Comparison of ENCODE assay signal across 8 cellular contexts in genomic region chr2:20015482-20016083, GRCh38. TPM values are rescaled to one million over a fixed set of nuclear protein-coding genes. Genes with fewer than 3 reads are reported as not detected.
DNase-seq lines count a peak whose midpoint lies in the region; ATAC-seq and TF ChIP-seq lines count a peak whose summit lies in the region.

No MANE protein-coding gene starts in this region.

- peaks cover 20% of the 10 kb centered on the region for H3K27me3 ChIP-seq in CD4-positive, alpha-beta T cell (ENCODE audit: control insufficient read depth, insufficient read depth, low read length)
- H3K27me3 ChIP-seq in H7 (ENCODE audit: control insufficient read depth, insufficient read depth, low read length) (peaks cover 19% of the 10 kb centered on the region), mammary epithelial cell (ENCODE audit: insufficient read depth, low read length) (no peaks in the 10 kb centered on the region), upper lobe of right lung (peaks cover 10% of the 10 kb centered on the region)

- no peak overlapping the region for H3K27ac Mint-ChIP-seq in CD4-positive, alpha-beta T cell

- no peak overlapping the region for H3K9ac ChIP-seq in mammary epithelial cell (ENCODE audit: insufficient read depth, low read length)

- intact Hi-C loops in CD4-positive, alpha-beta T cell (cut with DNase I, micrococcal nuclease), result loop anchor here (1.0 kb wide), 1 partner anchor 83 kb away; no protein-coding TSS in a partner anchor
- intact Hi-C loops in mammary epithelial cell (cut with micrococcal nuclease) (loop anchor here (1.0 to 2.0 kb wide), 4 partner anchors 35 to 83 kb away; partner anchors contain the start of gene LAPTM4A), left colon (cut with DNase I, micrococcal nuclease) (loop anchor here (5.0 to 10.0 kb wide), 2 partner anchors 79 to 82 kb away; no protein-coding TSS in a partner anchor), upper lobe of right lung (cut with DNase I) (loop anchor here (10.0 kb wide), 1 partner anchor 79 kb away; no protein-coding TSS in a partner anchor)

- H3K79me2 ChIP-seq in mammary epithelial cell (ENCODE audit: insufficient read depth, low read length), result no peaks in the 10 kb centered on the region

- TF ChIP-seq CTCF in CD4-positive, alpha-beta T cell (IDR thresholded peaks at IDR 0.05), result peak; percentile 72
- TF ChIP-seq CTCF in mammary epithelial cell (conservative IDR thresholded peaks at IDR 0.05 in 1 of 2, IDR thresholded peaks at IDR 0.05 in 1 of 2; ENCODE audit: extremely low read depth in 1 of 2, insufficient read depth in 1 of 2, low read depth in 1 of 2, low read length in 2 of 2), result peak; percentile 37 to 57
- peak; percentile 67 for TF ChIP-seq CTCF in upper lobe of right lung (IDR thresholded peaks at IDR 0.05)

- BruUV-seq in mammary epithelial cell (replicated peaks; lab: Mats Ljungman, UMichigan), result no TSS peak

- in situ Hi-C loops in mammary epithelial cell (cut with MboI; ENCODE audit: low sequenced_read_pairs in 2 of 2), result loop anchor here in 1 of 2 donors (10.0 kb wide), 1 partner anchor 79 kb away; no protein-coding TSS in a partner anchor

- no peaks in the 10 kb centered on the region for H4K20me1 ChIP-seq in mammary epithelial cell (ENCODE audit: insufficient read depth, low read length)

- H3K36me3 Mint-ChIP-seq in CD4-positive, alpha-beta T cell (ENCODE audit: low read depth), result peaks cover 6% of the 10 kb centered on the region

- H3K4me3 ChIP-seq in H7 (ENCODE audit: insufficient read depth, low read depth, low read length), result no peak overlapping the region
- no peak overlapping the region for H3K4me3 ChIP-seq in mammary epithelial cell (replicated peaks in 1 of 3; ENCODE audit: insufficient read depth in 1 of 3, low read depth in 2 of 3, low read length in 3 of 3)
- no peak overlapping the region for H3K4me3 ChIP-seq in upper lobe of right lung

- H3K27me3 Mint-ChIP-seq in CD4-positive, alpha-beta T cell, result peaks cover 34% of the 10 kb centered on the region

- ATAC-seq in CD4-positive, alpha-beta T cell (ENCODE audit: poor library complexity), result peak; percentile 44
- ATAC-seq in left colon (peak; percentile 64), upper lobe of right lung (peak; percentile 56), GM21526 (IDR thresholded peaks at IDR 0.05; ENCODE audit: low FRiP score, unreplicated experiment) (no peak)

- no peak overlapping the region for H3K27ac ChIP-seq in CD4-positive, alpha-beta T cell (ENCODE audit: low read depth, low read length)
- H3K27ac ChIP-seq in mammary epithelial cell (ENCODE audit: insufficient read depth, low read depth, low read length), result no peak overlapping the region
- H3K27ac ChIP-seq in upper lobe of right lung, result no peak overlapping the region

- H3K4me1 Mint-ChIP-seq in CD4-positive, alpha-beta T cell (ENCODE audit: low read depth), result peaks cover 14% of the 10 kb centered on the region

- dilution Hi-C loops in mammary epithelial cell (cut with HindIII; ENCODE audit: low sequenced_read_pairs), result no loop called here

- H3K4me1 ChIP-seq in mammary epithelial cell (ENCODE audit: insufficient read depth, low read length), result peaks cover 13% of the 10 kb centered on the region
- peaks cover 12% of the 10 kb centered on the region for H3K4me1 ChIP-seq in upper lobe of right lung

- H3K4me3 Mint-ChIP-seq in CD4-positive, alpha-beta T cell, result no peak overlapping the region

- no peak overlapping the region for H3K4me2 ChIP-seq in mammary epithelial cell (ENCODE audit: insufficient read depth, low read depth, low read length)

- no peaks in the 10 kb centered on the region for H3K9me3 ChIP-seq in CD4-positive, alpha-beta T cell (ENCODE audit: control insufficient read depth, low read length)
- peaks cover 4% of the 10 kb centered on the region for H3K9me3 ChIP-seq in mammary epithelial cell (replicated peaks; ENCODE audit: insufficient read depth, low read length)
- no peaks in the 10 kb centered on the region for H3K9me3 ChIP-seq in upper lobe of right lung

- POLR2A ChIA-PET in CD4-positive, alpha-beta T cell (lab: Charles Lee), result no interaction called here

- CTCF ChIA-PET in CD4-positive, alpha-beta T cell (lab: Charles Lee), result interaction anchor here (0.8 to 1.5 kb wide), 12 partner anchors 19 to 635 kb away, joined by 3 to 5 read pairs (median 4); partner anchors contain the start of gene HS1BP3
- CTCF ChIA-PET in mammary epithelial cell (lab: Charles Lee; ENCODE audit: low non-redundant PET), result interaction anchor here (0.6 to 1.4 kb wide), 10 partner anchors 15 to 373 kb away, joined by 3 to 10 read pairs (median 6); partner anchors contain the start of gene LAPTM4A

- WGBS in mammary epithelial cell (ENCODE audit: low coverage, missing lambda C conversion rate), result 5% methylated on average over 2 of the region's 2 CpGs

- H3K9me3 Mint-ChIP-seq in CD4-positive, alpha-beta T cell, result peaks cover 2% of the 10 kb centered on the region

- no peak for DNase-seq in CD4-positive, alpha-beta T cell
- DNase-seq in H7 (peak; percentile 57), NCI-H446 (lab: John Stamatoyannopoulos, UW) (peak; percentile 48 to 65), mammary epithelial cell (peak; percentile 43), left colon (no peak), upper lobe of right lung (no peak), activated gamma-delta T cell (lab: John Stamatoyannopoulos, UW) (no peak)

- no peaks in the 10 kb centered on the region for H3K36me3 ChIP-seq in H7 (replicated peaks; ENCODE audit: control insufficient read depth, insufficient read depth, low read length)
- H3K36me3 ChIP-seq in mammary epithelial cell (ENCODE audit: insufficient read depth, low read length), result no peaks in the 10 kb centered on the region
- no peaks in the 10 kb centered on the region for H3K36me3 ChIP-seq in upper lobe of right lung

- H2AFZ ChIP-seq in mammary epithelial cell (ENCODE audit: low read depth, low read length), result no peak overlapping the region

RNA-seq across cellular contexts. Expression of gene MATN3, which starts 3.1 kb away (rescaled TPM):
- not detected for total RNA-seq in CD4-positive, alpha-beta T cell
- total RNA-seq in H7 (2014; rRNA removed; shearing (Covaris generic)), result 1.8 and 3.6 TPM in 2 replicates
- total RNA-seq in mammary epithelial cell (1 to 10 TPM; 4.8 TPM), left colon (under 1 TPM; 0.15 to 0.42 TPM), upper lobe of right lung (11.7 TPM)
- polyA plus RNA-seq in mammary epithelial cell, result 3.4 TPM
- not detected for polyA minus RNA-seq in mammary epithelial cell

RNA-seq across cellular contexts. Expression of gene WDR35, which starts 25.7 kb away (rescaled TPM):
- 1 to 10 TPM; 2.8 to 3.2 TPM for total RNA-seq in CD4-positive, alpha-beta T cell
- 12.4 and 15.4 TPM in 2 replicates for total RNA-seq in H7 (2014; rRNA removed; shearing (Covaris generic))
- total RNA-seq in mammary epithelial cell, result 10 to 100 TPM in 1 of 2 donors, 1 to 10 TPM in 1; 8.8 to 11.5 TPM
- 4.1 TPM for polyA plus RNA-seq in mammary epithelial cell
- polyA minus RNA-seq in mammary epithelial cell, result 6.8 TPM
- 1 to 10 TPM; 2.4 to 3.1 TPM for total RNA-seq in left colon
- 7.3 TPM for total RNA-seq in upper lobe of right lung

RNA-seq across cellular contexts. Expression of gene LAPTM4A, which starts 35.8 kb away (rescaled TPM):
- total RNA-seq in CD4-positive, alpha-beta T cell, result 10 to 100 TPM; 59.4 to 62.0 TPM
- total RNA-seq in H7 (2014; rRNA removed; shearing (Covaris generic)), result 94.1 and 122 TPM in 2 replicates
- total RNA-seq in mammary epithelial cell, result 100 to 1,000 TPM; 160 to 162 TPM
- polyA plus RNA-seq in mammary epithelial cell, result 223 TPM
- polyA minus RNA-seq in mammary epithelial cell, result 181 TPM
- total RNA-seq in left colon, result 100 to 1,000 TPM; 151 to 168 TPM
- 245 TPM for total RNA-seq in upper lobe of right lung

Comparison
In these comparisons a context has a peak if more than half of its experiments do, and no peak if none do; other contexts are left out.
1. DNase-seq: peak in H7 (single experiment), NCI-H446 (2 of 2) and mammary epithelial cell (single experiment); none in CD4-positive, alpha-beta T cell (0 of 10), left colon (0 of 2), upper lobe of right lung (single experiment) and activated gamma-delta T cell (single experiment).
2. Peak in every context shown above with its lines, with median percentiles within 50 percentile points of each other: CTCF ChIP-seq.